20 cellular contexts compared by ENCODE assay signal in the genomic region with DNA sequence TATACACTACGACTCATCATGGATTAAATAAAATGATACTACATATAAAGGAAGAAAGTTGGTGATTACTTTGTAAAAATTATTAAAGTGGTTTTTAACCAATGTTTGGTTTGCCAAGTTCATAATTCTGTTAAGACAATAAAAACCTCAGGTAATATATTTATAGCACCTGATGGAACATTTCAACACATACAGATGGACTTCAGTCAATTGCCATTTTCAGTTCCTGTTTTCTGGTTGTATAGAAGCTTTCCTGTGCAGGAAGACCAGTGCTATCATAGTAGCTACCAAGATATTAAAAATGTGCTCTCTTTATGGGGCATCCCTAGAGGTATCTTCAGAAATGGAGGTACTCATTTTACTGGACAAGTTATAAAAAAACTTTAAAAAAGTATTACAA.
DNase-seq lines count a peak whose midpoint lies in the region; ATAC-seq and TF ChIP-seq lines count a peak whose summit lies in the region.
"Had no signal": no experiment of that assay in that cellular context is flagged by ENCODE, and none has a peak within 500 bp of the region (broad histone marks: within the 10 kb centered on the region; RNA-seq: fewer than 3 reads in every experiment).

No MANE protein-coding gene starts in this region.

- no peaks in the 10 kb centered on the region for H3K27me3 ChIP-seq in HAP-1 (ENCODE audit: low read depth)
- H3K27me3 ChIP-seq: ascending aorta, right lobe of liver had no signal

- in situ Hi-C loops in HAP-1 (cut with MboI; ENCODE audit: low sequenced_read_pairs): no loop called here

- no peak for TF ChIP-seq POLR2A in GM18505 (IDR thresholded peaks at IDR 0.05; ENCODE audit: borderline replicate concordance, extremely low read depth, insufficient read depth, insufficient read length)

- H3K4me1 ChIP-seq in HAP-1: peaks cover 2% of the 10 kb centered on the region
- H3K4me1 ChIP-seq: ascending aorta had no signal

- no peak overlapping the region for H3K4me3 ChIP-seq in HAP-1
- H3K4me3 ChIP-seq: ascending aorta, right lobe of liver had no signal

- no peaks in the 10 kb centered on the region for H3K9me3 ChIP-seq in HAP-1
- H3K9me3 ChIP-seq: ascending aorta, right lobe of liver had no signal

- H3K36me3 ChIP-seq in HAP-1 (replicated peaks): no peaks in the 10 kb centered on the region
- H3K36me3 ChIP-seq: ascending aorta, right lobe of liver had no signal

- intact Hi-C loops in Right ventricle myocardium superior (cut with DNase I): no loop called here

- DNase-seq in Right ventricle myocardium superior: no peak
- no peak for DNase-seq in HAP-1 (ENCODE audit: low spot score in 2 of 2)
- no peak for DNase-seq in HT-29 (ENCODE audit: low spot score)
- DNase-seq: activated CD4-positive, alpha-beta T cell treated with anti-CD3 and anti-CD28 coated beads, Interleukin-2, amount 10 ng/mL, durations not matched to agents 24 days and 14 days; activated naive CD4-positive, alpha-beta T cell treated with anti-CD3 and anti-CD28 coated beads for 36 hours; CD4-positive, alpha-beta T cell; DND-41; Kasumi-1; NCI-H1694; NCI-H446 treated with DMSO at 0.1 percent for 48 hours; OCI-M1; right lobe of liver had no signal

- ATAC-seq in GM18505 (IDR thresholded peaks at IDR 0.05; ENCODE audit: unreplicated experiment) (peak; percentile 68), GM19395 (IDR thresholded peaks at IDR 0.05; ENCODE audit: unreplicated experiment) (peak; percentile 67), HG02981 (IDR thresholded peaks at IDR 0.05; ENCODE audit: unreplicated experiment) (peak; percentile 90), HG03575 (IDR thresholded peaks at IDR 0.05; ENCODE audit: extremely low read depth, insufficient number of reproducible peaks, low FRiP score, unreplicated experiment) (peak; percentile 83), Right ventricle myocardium superior (ENCODE audit: poor library complexity) (no peak), GM21717 (IDR thresholded peaks at IDR 0.05; ENCODE audit: unreplicated experiment) (no peak)
- ATAC-seq: left lobe of liver, right lobe of liver, SK-N-SH treated with all-trans-retinoic acid at 6 μM for 48 hours had no signal

Comparison
In these comparisons a context has a peak if more than half of its experiments do, and no peak if none do; other contexts are left out.
1. ATAC-seq: peak in GM18505 (single experiment), GM19395 (single experiment), HG02981 (single experiment) and HG03575 (single experiment); none in Right ventricle myocardium superior (single experiment) and GM21717 (single experiment).